Comparison of ENCODE assay signal across 21 cellular contexts in genomic region chr22:17267661-17268330, GRCh38. TPM values are rescaled to one million over a fixed set of nuclear protein-coding genes. Genes with fewer than 3 reads are reported as not detected.
A peak's percentile ranks its signal among the peaks of the same experiment; 100 is the strongest.
DNase-seq lines count a peak whose midpoint lies in the region; ATAC-seq, FAIRE-seq and TF ChIP-seq lines count a peak whose summit lies in the region.
"Had no signal": no experiment of that assay in that cellular context is flagged by ENCODE, and none has a peak within 500 bp of the region (broad histone marks: within the 10 kb centered on the region; RNA-seq: fewer than 3 reads in every experiment).

No MANE protein-coding gene starts in this region.

- H3K9ac ChIP-seq in HUES48 (ENCODE audit: low read depth, low read length), result peak overlapping the region; percentile 39; the same call in 1 of the 2 replicates

- TF ChIP-seq CTCF in bronchial epithelial cell (IDR thresholded peaks at IDR 0.05; ENCODE audit: insufficient read depth, low read length, severe bottlenecking) (no peak), nephron (IDR thresholded peaks at IDR 0.05; ENCODE audit: unreplicated experiment in 3 of 3) (no peak), lower leg skin (IDR thresholded peaks at IDR 0.05) (no peak)

- no peak overlapping the region for H3K4me3 ChIP-seq in CD4-positive, CD25-positive, alpha-beta regulatory T cell (ENCODE audit: low read depth, low read length)
- H3K4me3 ChIP-seq in HUES48 (ENCODE audit: low read depth, low read length), result no peak overlapping the region
- no peak overlapping the region for H3K4me3 ChIP-seq in bronchial epithelial cell (ENCODE audit: low read depth, low read length)
- no peak overlapping the region for H3K4me3 ChIP-seq in lower leg skin (ENCODE audit: low read depth, poor library complexity, severe bottlenecking)
- H3K4me3 ChIP-seq: right atrium auricular region had no signal

- H3K4me1 ChIP-seq in CD4-positive, CD25-positive, alpha-beta regulatory T cell (ENCODE audit: control insufficient read depth, insufficient read depth, low read length, poor library complexity, severe bottlenecking), result peaks cover 19% of the 10 kb centered on the region
- H3K4me1 ChIP-seq in HUES48 (ENCODE audit: control insufficient read depth, insufficient read depth, low read length), result peaks cover 74% of the 10 kb centered on the region

- H3K27ac Mint-ChIP-seq in CD4-positive, CD25-positive, alpha-beta regulatory T cell, result peak overlapping the region; percentile 11 to 86 (median 20)
- H3K27ac Mint-ChIP-seq in nephron, result peak overlapping the region; percentile 93 to 97 (median 95)
- H3K27ac Mint-ChIP-seq: activated CD4-positive, alpha-beta T cell treated with anti-CD3 and anti-CD28 coated beads for 36 hours; activated T-helper 2 cell treated with anti-CD3 and anti-CD28 coated beads, Interferon-gamma antibody, Interleukin-2, Interleukin-4, amounts not matched to agents 10 μg/mL and 5 μg/mL and 100 μg/mL, durations not matched to agents 14 hours and 24 hours and 36 hours had no signal

- no peak for ATAC-seq in CD4-positive, CD25-positive, alpha-beta regulatory T cell (ENCODE audit: low read depth in 2 of 2)
- ATAC-seq: PC-3 had no signal

- H3K27ac ChIP-seq in CD4-positive, CD25-positive, alpha-beta regulatory T cell (ENCODE audit: insufficient read depth, low read length, poor library complexity, severe bottlenecking), result no peak overlapping the region
- H3K27ac ChIP-seq in HUES48 (ENCODE audit: low read depth, low read length), result peak overlapping the region; percentile 97
- H3K27ac ChIP-seq: right atrium auricular region had no signal

- no peaks in the 10 kb centered on the region for H3K36me3 Mint-ChIP-seq in CD4-positive, CD25-positive, alpha-beta regulatory T cell
- H3K36me3 Mint-ChIP-seq in nephron (ENCODE audit: low read depth), result no peaks in the 10 kb centered on the region
- H3K36me3 Mint-ChIP-seq: CD8-positive, alpha-beta memory T cell had no signal

- no peaks in the 10 kb centered on the region for H3K9me3 Mint-ChIP-seq in CD4-positive, CD25-positive, alpha-beta regulatory T cell
- no peaks in the 10 kb centered on the region for H3K9me3 Mint-ChIP-seq in nephron
- H3K9me3 Mint-ChIP-seq: activated T-helper 2 cell treated with anti-CD3 and anti-CD28 coated beads, Interferon-gamma antibody, Interleukin-2, Interleukin-4, amounts not matched to agents 10 μg/mL and 5 μg/mL and 100 μg/mL, durations not matched to agents 14 hours and 24 hours and 36 hours; CD8-positive, alpha-beta memory T cell; dendritic cell treated with granulocyte-macrophage colony-stimulating factor and Interleukin-4, amounts not matched to agents 40 ng/mL and 50 ng/mL, for 4 days had no signal

- no peak for DNase-seq in CD4-positive, CD25-positive, alpha-beta regulatory T cell
- DNase-seq in bronchial epithelial cell (ENCODE audit: low read depth) (peak; percentile 3), NCI-H82 treated with DMSO at 0.1 percent for 48 hours (lab: John Stamatoyannopoulos, UW; ENCODE audit: unreplicated experiment) (no peak), lower leg skin (ENCODE audit: low spot score in 2 of 2) (no peak), NCI-H748 treated with DMSO at 0.1 percent for 48 hours (lab: John Stamatoyannopoulos, UW) (no peak)
- DNase-seq in activated naive CD4-positive, alpha-beta T cell treated with Interleukin-2 at 50 U/mL for 16 hours, result no peak
- DNase-seq: activated CD4-positive, alpha-beta T cell treated with anti-CD3 and anti-CD28 coated beads for 36 hours; CD8-positive, alpha-beta memory T cell; left colon; NCI-H1105 treated with DMSO at 0.1 percent for 48 hours; NCI-H2107; NCI-H524 treated with DMSO at 0.1 percent for 48 hours; nucleus accumbens; PC-3; T-helper 9 cell had no signal

- no peaks in the 10 kb centered on the region for H3K9me3 ChIP-seq in CD4-positive, CD25-positive, alpha-beta regulatory T cell (ENCODE audit: control insufficient read depth in 2 of 2, low read length in 2 of 2)
- no peaks in the 10 kb centered on the region for H3K9me3 ChIP-seq in HUES48 (ENCODE audit: control insufficient read depth, insufficient read depth, low read length)
- H3K9me3 ChIP-seq: right atrium auricular region had no signal

- H3K36me3 ChIP-seq in CD4-positive, CD25-positive, alpha-beta regulatory T cell (ENCODE audit: control insufficient read depth, insufficient read depth, low read length), result no peaks in the 10 kb centered on the region
- H3K36me3 ChIP-seq in HUES48 (ENCODE audit: control insufficient read depth, insufficient read depth, low read length) (no peaks in the 10 kb centered on the region), bronchial epithelial cell (ENCODE audit: control insufficient read depth, insufficient read depth, low read length) (no peaks in the 10 kb centered on the region)
- H3K36me3 ChIP-seq: right atrium auricular region had no signal

- intact Hi-C loops in lower leg skin (cut with DNase I; ENCODE audit: low total_unique reads), result no loop called here

- no peak for FAIRE-seq in bronchial epithelial cell (lab: Jason Lieb, UNC)

- H3K27me3 ChIP-seq in CD4-positive, CD25-positive, alpha-beta regulatory T cell (ENCODE audit: control insufficient read depth, insufficient read depth, low read length), result no peaks in the 10 kb centered on the region
- H3K27me3 ChIP-seq in HUES48 (ENCODE audit: control insufficient read depth, insufficient read depth, low read length) (no peaks in the 10 kb centered on the region), bronchial epithelial cell (ENCODE audit: control insufficient read depth, insufficient read depth, low read length) (no peaks in the 10 kb centered on the region)
- H3K27me3 ChIP-seq: right atrium auricular region had no signal

- WGBS in lower leg skin, 2 donors, result 86 to 87% methylated on average over 17 of the region's 17 CpGs

- no peak for TF ChIP-seq POLR2A in lower leg skin (IDR thresholded peaks at IDR 0.05)

- no peaks in the 10 kb centered on the region for H3K27me3 Mint-ChIP-seq in CD4-positive, CD25-positive, alpha-beta regulatory T cell
- no peaks in the 10 kb centered on the region for H3K27me3 Mint-ChIP-seq in nephron (ENCODE audit: low read depth)
- H3K27me3 Mint-ChIP-seq: activated CD4-positive, alpha-beta T cell treated with anti-CD3 and anti-CD28 coated beads for 36 hours; CD8-positive, alpha-beta memory T cell had no signal

- no peak overlapping the region for H3K4me3 Mint-ChIP-seq in CD4-positive, CD25-positive, alpha-beta regulatory T cell
- H3K4me3 Mint-ChIP-seq in nephron, result peak overlapping the region in 1 of 3 experiments; percentile 4
- H3K4me3 Mint-ChIP-seq: activated CD4-positive, alpha-beta T cell treated with anti-CD3 and anti-CD28 coated beads for 36 hours; CD8-positive, alpha-beta memory T cell; dendritic cell treated with granulocyte-macrophage colony-stimulating factor and Interleukin-4, amounts not matched to agents 40 ng/mL and 50 ng/mL, for 4 days had no signal

- peaks cover 0 to 30% (median 4%) of the 10 kb centered on the region in 4 donors for H3K4me1 Mint-ChIP-seq in CD4-positive, CD25-positive, alpha-beta regulatory T cell
- peaks cover 75% of the 10 kb centered on the region for H3K4me1 Mint-ChIP-seq in nephron

RNA-seq across cellular contexts. Expression of gene ADA2, which starts 48.6 kb away (rescaled TPM):
- 93.0 TPM for total RNA-seq in CD4-positive, CD25-positive, alpha-beta regulatory T cell
- polyA plus RNA-seq in CD4-positive, CD25-positive, alpha-beta regulatory T cell, result 10 to 100 TPM; 45.8 to 62.0 (median 54.2) TPM
- total RNA-seq in bronchial epithelial cell, result 1.1 and 1.2 TPM in 2 replicates
- 1 to 10 TPM; 2.1 to 7.7 (median 4.6) TPM for total RNA-seq in lower leg skin
- total RNA-seq: HT1080, PC-3 had no signal

Comparison
In these comparisons a context has a peak if more than half of its experiments do, and no peak if none do; other contexts are left out.
1. RNA of gene ADA2, which starts 48.6 kb away (total RNA-seq): 93.0 TPM in CD4-positive, CD25-positive, alpha-beta regulatory T cell (single experiment); 2.1 to 7.7 TPM in lower leg skin and 1.1 to 1.2 TPM in bronchial epithelial cell; every median in the first group is over 10 times any median in the second.